8 cellular contexts compared by ENCODE assay signal in the genomic region with DNA sequence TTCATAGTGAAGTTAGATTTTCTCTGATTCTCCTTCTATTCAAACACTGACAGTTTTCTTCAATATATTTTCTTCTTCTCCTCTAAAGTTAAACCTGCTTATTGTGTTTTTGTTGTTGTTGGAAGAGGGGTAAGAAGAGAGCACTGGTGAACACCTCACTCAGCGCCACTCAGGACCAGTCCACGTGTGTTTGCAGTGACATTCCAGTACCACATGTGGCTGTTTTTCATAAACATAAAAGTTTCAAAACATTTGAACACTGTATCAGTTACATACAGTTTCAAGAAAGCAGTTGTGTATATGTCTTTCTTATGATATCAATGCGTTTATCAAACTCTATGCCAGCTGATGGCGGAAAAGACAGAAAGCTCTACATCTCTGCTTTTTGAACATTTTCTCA.
"Had no signal": no experiment of that assay in that cellular context is flagged by ENCODE, and none has a peak within 500 bp of the region (broad histone marks: within the 10 kb centered on the region; RNA-seq: fewer than 3 reads in every experiment).

No MANE protein-coding gene starts in this region.

- ATAC-seq: GM12878 had no signal

- DNase-seq: GDM1, GF-D8 had no signal

- H3K4me3 ChIP-seq: GM12878 had no signal

- FAIRE-seq: G401.6, GM12878, GM12891, GM12892, GM18507, GM19239 had no signal
